Comparison of ENCODE assay signal across 9 cellular contexts in the genomic region with DNA sequence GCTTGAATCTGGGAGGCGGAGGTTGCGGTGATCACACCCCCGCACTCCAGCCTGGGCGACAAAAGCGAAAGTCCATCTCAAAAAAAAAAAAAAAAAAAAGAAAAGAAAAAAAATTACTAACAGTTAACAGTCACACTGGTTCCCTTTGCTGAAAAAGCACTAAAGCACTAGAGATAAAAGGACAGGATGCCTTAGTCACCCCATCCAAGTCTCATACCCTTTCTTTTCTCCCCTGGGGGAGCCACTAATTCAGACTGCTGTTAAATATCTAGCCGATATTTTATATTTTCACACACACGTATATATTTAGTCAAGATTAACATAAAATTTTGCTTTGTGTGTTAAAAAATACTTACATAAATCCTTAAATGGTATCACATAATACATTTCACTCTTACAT.
"Had no signal": no experiment of that assay in that cellular context is flagged by ENCODE, and none has a peak within 500 bp of the region (broad histone marks: within the 10 kb centered on the region; RNA-seq: fewer than 3 reads in every experiment).

No MANE protein-coding gene starts in this region.

- DNase-seq: H9, HCEC 1CT, IMR-90, KBM-7 had no signal

- ATAC-seq: GM23338 had no signal

- H3K4me2 ChIP-seq: GM23338 had no signal

- H2AFZ ChIP-seq: GM23338 had no signal

- H3K4me3 ChIP-seq: GM23338 had no signal

- FAIRE-seq: H1, H54, HTR-8/SVneo had no signal

- H3K27ac ChIP-seq: HL-60 had no signal
